2 cellular contexts compared by ENCODE assay signal in genomic region chr16:4288148-4288921, GRCh38.
TF ChIP-seq lines count a peak whose summit lies in the region.

No MANE protein-coding gene starts in this region.

TF ChIP-seq in HEK293T, 16 proteins besides CTCF, POLR2A, EP300 and RAD21 (continued from another document):
- TF ChIP-seq PKNOX1 (IDR thresholded peaks at IDR 0.05) (no peak), ZNF384 (IDR thresholded peaks at IDR 0.05) (no peak), SUZ12 (IDR thresholded peaks at IDR 0.05) (no peak), TARDBP (IDR thresholded peaks at IDR 0.05) (no peak)

TF ChIP-seq in endothelial cell of umbilical vein, 7 proteins besides CTCF, POLR2A, EP300 and RAD21 (continued from another document):
- TF ChIP-seq MAX (IDR thresholded peaks at IDR 0.05; ENCODE audit: insufficient read depth, insufficient read length): no peak
- TF ChIP-seq GATA2 (IDR thresholded peaks at IDR 0.05; ENCODE audit: insufficient read depth, insufficient read length, low read depth, low read length): no peak
